Comparison of ENCODE assay signal across 8 cellular contexts in genomic region chr5:135169753-135170152, GRCh38.
"Had no signal": no experiment of that assay in that cellular context is flagged by ENCODE, and none has a peak within 500 bp of the region (broad histone marks: within the 10 kb centered on the region; RNA-seq: fewer than 3 reads in every experiment).

No MANE protein-coding gene starts in this region.

- H3K4me3 ChIP-seq: GM12878 had no signal

- FAIRE-seq: G401.6, GM12878, GM12891, GM12892, GM18507, GM19239 had no signal

- DNase-seq: GDM1, GF-D8 had no signal

- ATAC-seq: GM12878 had no signal
